In genomic region chr18:73232933-73233332, GRCh38 we compare ENCODE assay signal across 16 cellular contexts.
DNase-seq lines count a peak whose midpoint lies in the region; ATAC-seq, FAIRE-seq and TF ChIP-seq lines count a peak whose summit lies in the region.
"Had no signal": no experiment of that assay in that cellular context is flagged by ENCODE, and none has a peak within 500 bp of the region (broad histone marks: within the 10 kb centered on the region; RNA-seq: fewer than 3 reads in every experiment).

No MANE protein-coding gene starts in this region.

- no peak for TF ChIP-seq EP300 in upper lobe of left lung (IDR thresholded peaks at IDR 0.05)

- ATAC-seq in HG02588 (IDR thresholded peaks at IDR 0.05; ENCODE audit: unreplicated experiment) (peak; percentile 69), HG03442 (IDR thresholded peaks at IDR 0.05; ENCODE audit: unreplicated experiment) (peak; percentile 40), left ventricle myocardium superior (no peak), upper lobe of left lung (ENCODE audit: low FRiP score in 2 of 2) (no peak)
- no peak for ATAC-seq in activated naive CD8-positive, alpha-beta T cell treated with anti-CD3 and anti-CD28 coated beads, Interleukin-2, amount 50 U/mL, for 24 hours
- ATAC-seq: activated CD4-positive, CD25-positive, alpha-beta regulatory T cell treated with anti-CD3 and anti-CD28 coated beads, Interleukin-2, amount 50 U/mL, for 24 hours; heart left ventricle had no signal

- H3K27ac Mint-ChIP-seq in activated naive CD8-positive, alpha-beta T cell treated with anti-CD3 and anti-CD28 coated beads, Interleukin-2, amount 50 U/mL, for 24 hours, result no peak overlapping the region
- H3K27ac Mint-ChIP-seq: type B pancreatic cell had no signal

- H3K27ac ChIP-seq in BLaER1 treated with 17β-estradiol and CSF1 and Interleukin-3, amounts not matched to agents 10 nM and 100 nM, result peak overlapping the region in 7 of 11 experiments; percentile 2 to 46 (median 20); a peak in 7 of 22 replicates
- no peak overlapping the region for H3K27ac ChIP-seq in upper lobe of left lung
- H3K27ac ChIP-seq: brain microvascular endothelial cell, heart left ventricle, neutrophil, skin epidermis had no signal

- H3K4me1 ChIP-seq in BLaER1 treated with 17β-estradiol and CSF1 and Interleukin-3, amounts not matched to agents 10 nM and 100 nM, result peaks cover 8 to 30% (median 21%) of the 10 kb centered on the region in 10 experiments; a peak in 18 of 20 replicates
- no peaks in the 10 kb centered on the region for H3K4me1 ChIP-seq in upper lobe of left lung
- H3K4me1 ChIP-seq: heart left ventricle had no signal

- peak; percentile 61 for FAIRE-seq in GM19239 (lab: Jason Lieb, UNC)

- no peaks in the 10 kb centered on the region for H3K4me1 Mint-ChIP-seq in activated naive CD8-positive, alpha-beta T cell treated with anti-CD3 and anti-CD28 coated beads, Interleukin-2, amount 50 U/mL, for 24 hours

- no peaks in the 10 kb centered on the region for H4K20me1 ChIP-seq in BLaER1 treated with 17β-estradiol and CSF1 and Interleukin-3, amounts not matched to agents 10 nM and 100 nM

- peak overlapping the region in 1 of 11 experiments; percentile 59; a peak in 3 of 22 replicates for H3K9ac ChIP-seq in BLaER1 treated with 17β-estradiol and CSF1 and Interleukin-3, amounts not matched to agents 10 nM and 100 nM

- H3K27me3 ChIP-seq in BLaER1 treated with 17β-estradiol and CSF1 and Interleukin-3, amounts not matched to agents 10 nM and 100 nM, result no peaks in the 10 kb centered on the region
- no peaks in the 10 kb centered on the region for H3K27me3 ChIP-seq in upper lobe of left lung
- H3K27me3 ChIP-seq: brain microvascular endothelial cell, heart left ventricle, neutrophil had no signal

- no peak overlapping the region for H3K4me3 Mint-ChIP-seq in activated naive CD8-positive, alpha-beta T cell treated with anti-CD3 and anti-CD28 coated beads, Interleukin-2, amount 50 U/mL, for 24 hours
- H3K4me3 Mint-ChIP-seq: type B pancreatic cell had no signal

- H3K4me2 ChIP-seq in BLaER1 treated with 17β-estradiol and CSF1 and Interleukin-3, amounts not matched to agents 10 nM and 100 nM, result peak overlapping the region; percentile 17 to 76 (median 44); a peak in 19 of 22 replicates

- no peak overlapping the region for H3K4me3 ChIP-seq in BLaER1 treated with 17β-estradiol and CSF1 and Interleukin-3, amounts not matched to agents 10 nM and 100 nM
- H3K4me3 ChIP-seq in upper lobe of left lung, result no peak overlapping the region
- H3K4me3 ChIP-seq: heart left ventricle, skin epidermis had no signal

- H3K9me3 Mint-ChIP-seq in activated naive CD8-positive, alpha-beta T cell treated with anti-CD3 and anti-CD28 coated beads, Interleukin-2, amount 50 U/mL, for 24 hours, result no peaks in the 10 kb centered on the region
- H3K9me3 Mint-ChIP-seq: type B pancreatic cell had no signal

- TF ChIP-seq CTCF in upper lobe of left lung (IDR thresholded peaks at IDR 0.05), result no peak

- DNase-seq in GM19239 (ENCODE audit: insufficient read length, low spot score) (no peak), left ventricle myocardium superior (no peak), upper lobe of left lung (no peak)
- DNase-seq in activated naive CD8-positive, alpha-beta T cell treated with anti-CD3 and anti-CD28 coated beads, Interleukin-2, amount 50 U/mL, for 24 hours, result no peak
- DNase-seq in effector CD8-positive, alpha-beta T cell (lab: John Stamatoyannopoulos, UW), result no peak
- DNase-seq: brain microvascular endothelial cell, DND-41, heart left ventricle, NCI-H510A treated with DMSO at 0.1 percent for 48 hours had no signal

- intact Hi-C loops in left ventricle myocardium superior (cut with micrococcal nuclease), result no loop called here

- H3K36me3 Mint-ChIP-seq in activated naive CD8-positive, alpha-beta T cell treated with anti-CD3 and anti-CD28 coated beads, Interleukin-2, amount 50 U/mL, for 24 hours (ENCODE audit: low read depth), result no peaks in the 10 kb centered on the region
- H3K36me3 Mint-ChIP-seq: type B pancreatic cell had no signal

- H3K36me3 ChIP-seq in BLaER1 treated with 17β-estradiol and CSF1 and Interleukin-3, amounts not matched to agents 10 nM and 100 nM, result no peaks in the 10 kb centered on the region
- no peaks in the 10 kb centered on the region for H3K36me3 ChIP-seq in upper lobe of left lung
- H3K36me3 ChIP-seq: brain microvascular endothelial cell, heart left ventricle, neutrophil had no signal

- no peak for TF ChIP-seq POLR2A in upper lobe of left lung (IDR thresholded peaks at IDR 0.05)

- no peaks in the 10 kb centered on the region for H3K27me3 Mint-ChIP-seq in activated naive CD8-positive, alpha-beta T cell treated with anti-CD3 and anti-CD28 coated beads, Interleukin-2, amount 50 U/mL, for 24 hours
- H3K27me3 Mint-ChIP-seq: type B pancreatic cell had no signal

- H3K9me3 ChIP-seq in BLaER1 treated with 17β-estradiol and CSF1 and Interleukin-3, amounts not matched to agents 10 nM and 100 nM (replicated peaks in 1 of 11), result peaks cover 0 to 7% (median 0%) of the 10 kb centered on the region in 11 experiments; a peak in 4 of 22 replicates
- H3K9me3 ChIP-seq in upper lobe of left lung, result no peaks in the 10 kb centered on the region
- H3K9me3 ChIP-seq: neutrophil had no signal

- WGBS in upper lobe of left lung, 2 donors, result 77 to 80% methylated on average over 8 of the region's 8 CpGs

Comparison
In these comparisons a context has a peak if more than half of its experiments do, and no peak if none do; other contexts are left out.
1. H3K27ac ChIP-seq: peak in BLaER1 treated with 17β-estradiol and CSF1 and Interleukin-3, amounts not matched to agents 10 nM and 100 nM (7 of 11); none in upper lobe of left lung (0 of 4).
2. ATAC-seq: peak in HG02588 (single experiment) and HG03442 (single experiment); none in left ventricle myocardium superior (single experiment), activated naive CD8-positive, alpha-beta T cell treated with anti-CD3 and anti-CD28 coated beads, Interleukin-2, amount 50 U/mL, for 24 hours (single experiment) and upper lobe of left lung (0 of 2).